Comparison of ENCODE assay signal across 19 cellular contexts in genomic region chr19:823565-824121, GRCh38. TPM values are rescaled to one million over a fixed set of nuclear protein-coding genes. Genes with fewer than 3 reads are reported as not detected.
A peak's percentile ranks its signal among the peaks of the same experiment; 100 is the strongest.
DNase-seq lines count a peak whose midpoint lies in the region; ATAC-seq, FAIRE-seq and TF ChIP-seq lines count a peak whose summit lies in the region.
"Had no signal": no experiment of that assay in that cellular context is flagged by ENCODE, and none has a peak within 500 bp of the region (broad histone marks: within the 10 kb centered on the region; RNA-seq: fewer than 3 reads in every experiment).

No MANE protein-coding gene starts in this region.

- no peaks in the 10 kb centered on the region for H3K9me3 Mint-ChIP-seq in natural killer cell treated with Interleukin-12 subunit alpha and Interleukin-12 subunit beta and Interleukin-15 and Interleukin-18, amount 100 ng/mL, for 72 hours
- no peaks in the 10 kb centered on the region for H3K9me3 Mint-ChIP-seq in natural killer cell

- peak overlapping the region; percentile 90 for H3K27ac ChIP-seq in Panc1 (ENCODE audit: low read length)
- no peak overlapping the region for H3K27ac ChIP-seq in kidney (ENCODE audit: low read depth in 2 of 2, low read length in 2 of 2)
- H3K27ac ChIP-seq: epithelial cell of prostate, left ventricle myocardium inferior, RWPE1, tibial nerve had no signal

- H3K4me1 Mint-ChIP-seq in natural killer cell treated with Interleukin-12 subunit alpha and Interleukin-12 subunit beta and Interleukin-15 and Interleukin-18, amount 100 ng/mL, for 72 hours (ENCODE audit: low read depth in 2 of 2) = no peaks in the 10 kb centered on the region
- no peaks in the 10 kb centered on the region for H3K4me1 Mint-ChIP-seq in natural killer cell

- POLR2A ChIA-PET in Panc1 (lab: Charles Lee) = no interaction called here

- peak; percentile 39 for DNase-seq in natural killer cell treated with Interleukin-12 subunit alpha and Interleukin-12 subunit beta and Interleukin-15 and Interleukin-18, amount 100 ng/mL, for 72 hours (ENCODE audit: low spot score)
- no peak for DNase-seq in natural killer cell
- DNase-seq in Panc1 (ENCODE audit: low read depth, low spot score) = no peak
- no peak for DNase-seq in left lobe of liver (ENCODE audit: low spot score)
- no peak for DNase-seq in NCI-H524 treated with DMSO at 0.1 percent for 48 hours (lab: John Stamatoyannopoulos, UW)
- DNase-seq in kidney = no peak
- DNase-seq: cerebellar nuclear complex, head of caudate nucleus, left ventricle myocardium inferior, NCI-H1048 had no signal

- intact Hi-C loops in natural killer cell (cut with micrococcal nuclease) = no loop called here
- intact Hi-C loops in Panc1 (cut with micrococcal nuclease; ENCODE audit: unreplicated experiment) = no loop called here
- intact Hi-C loops in kidney (cut with DNase I) = no loop called here

- TF ChIP-seq CTCF in natural killer cell (IDR thresholded peaks at IDR 0.05) (no peak), Panc1 (IDR thresholded peaks at IDR 0.05) (no peak), kidney (IDR thresholded peaks at IDR 0.05; ENCODE audit: borderline replicate concordance, extremely low read depth, insufficient read depth) (no peak)

- no peaks in the 10 kb centered on the region for H3K36me3 Mint-ChIP-seq in natural killer cell treated with Interleukin-12 subunit alpha and Interleukin-12 subunit beta and Interleukin-15 and Interleukin-18, amount 100 ng/mL, for 72 hours
- H3K36me3 Mint-ChIP-seq in natural killer cell = no peaks in the 10 kb centered on the region
- H3K36me3 Mint-ChIP-seq: activated naive CD8-positive, alpha-beta T cell had no signal

- peaks cover 0 to 8% of the 10 kb centered on the region in 2 donors for H3K27me3 Mint-ChIP-seq in natural killer cell treated with Interleukin-12 subunit alpha and Interleukin-12 subunit beta and Interleukin-15 and Interleukin-18, amount 100 ng/mL, for 72 hours
- H3K27me3 Mint-ChIP-seq in natural killer cell (ENCODE audit: low read depth in 2 of 2) = peaks cover 6 to 10% of the 10 kb centered on the region in 2 donors
- H3K27me3 Mint-ChIP-seq: activated naive CD8-positive, alpha-beta T cell had no signal

- in situ Hi-C loops in Panc1 (cut with HindIII; ENCODE audit: low pct_unique_long_range_greater_than_20kb, low sequenced_read_pairs) = no loop called here

- H3K4me3 ChIP-seq in Panc1 (ENCODE audit: low read depth in 2 of 2, low read length in 2 of 2) (peak overlapping the region in 1 of 2 experiments; percentile 15; a peak in 1 of 4 replicates), kidney (ENCODE audit: low read length in 2 of 2) (no peak overlapping the region)
- H3K4me3 ChIP-seq: left ventricle myocardium inferior, tibial nerve had no signal

- CTCF ChIA-PET in Panc1 (lab: Charles Lee) = no interaction called here

- H3K9me3 ChIP-seq in Panc1 (ENCODE audit: control insufficient read depth, insufficient read depth, low read depth, low read length) (no peaks in the 10 kb centered on the region), kidney (ENCODE audit: control insufficient read depth in 1 of 2, low read length in 2 of 2) (no peaks in the 10 kb centered on the region)
- H3K9me3 ChIP-seq: left ventricle myocardium inferior, tibial nerve had no signal

- H3K36me3 ChIP-seq in Panc1 (ENCODE audit: control insufficient read depth, insufficient read depth, low read length) (no peaks in the 10 kb centered on the region), kidney (ENCODE audit: control insufficient read depth in 1 of 2, insufficient read depth in 2 of 2, low read length in 2 of 2) (no peaks in the 10 kb centered on the region)
- H3K36me3 ChIP-seq: left ventricle myocardium inferior, tibial nerve had no signal

- no peak for FAIRE-seq in kidney (lab: Jason Lieb, UNC)
- FAIRE-seq: GM12891 had no signal

- peaks cover 10% of the 10 kb centered on the region for H3K4me1 ChIP-seq in Panc1 (ENCODE audit: control insufficient read depth, insufficient read depth, low read length)
- no peaks in the 10 kb centered on the region for H3K4me1 ChIP-seq in kidney (ENCODE audit: control insufficient read depth in 1 of 2, insufficient read depth in 1 of 2, low read depth in 1 of 2, low read length in 2 of 2)

- no peak overlapping the region for H3K9ac ChIP-seq in kidney (ENCODE audit: low read length in 2 of 2)

- H3K27ac Mint-ChIP-seq in natural killer cell treated with Interleukin-12 subunit alpha and Interleukin-12 subunit beta and Interleukin-15 and Interleukin-18, amount 100 ng/mL, for 72 hours = no peak overlapping the region
- no peak overlapping the region for H3K27ac Mint-ChIP-seq in natural killer cell
- H3K27ac Mint-ChIP-seq: activated naive CD8-positive, alpha-beta T cell had no signal

- H3K4me3 Mint-ChIP-seq in natural killer cell treated with Interleukin-12 subunit alpha and Interleukin-12 subunit beta and Interleukin-15 and Interleukin-18, amount 100 ng/mL, for 72 hours = no peak overlapping the region
- no peak overlapping the region for H3K4me3 Mint-ChIP-seq in natural killer cell

- TSS peak; percentile 97 for BruUV-seq in Panc1 (replicated peaks; lab: Mats Ljungman, UMichigan)

- no peaks in the 10 kb centered on the region for H3K27me3 ChIP-seq in Panc1 (ENCODE audit: control insufficient read depth, insufficient read depth, low read length)

- ATAC-seq in natural killer cell treated with Interleukin-12 subunit alpha and Interleukin-12 subunit beta and Interleukin-15 and Interleukin-18, amount 100 ng/mL, for 72 hours = no peak
- ATAC-seq in natural killer cell = no peak
- ATAC-seq in Panc1 = peak; percentile 79
- ATAC-seq in left lobe of liver = peak; percentile 34
- no peak for ATAC-seq in SK-N-SH treated with all-trans-retinoic acid at 6 μM for 48 hours
- ATAC-seq in GM19395 (IDR thresholded peaks at IDR 0.05; ENCODE audit: unreplicated experiment) = no peak

TF ChIP-seq in SK-N-SH treated with all-trans-retinoic acid at 6 μM for 48 hours, 23 proteins besides CTCF, POLR2A, EP300 and RAD21 (continues in another document):
- no peak for TF ChIP-seq ZNF70 (CRISPR knock-in tag; IDR thresholded peaks at IDR 0.05)
- TF ChIP-seq TOX (CRISPR knock-in tag; IDR thresholded peaks at IDR 0.05; ENCODE audit: borderline replicate concordance) = no peak
- TF ChIP-seq, protein P1, sequence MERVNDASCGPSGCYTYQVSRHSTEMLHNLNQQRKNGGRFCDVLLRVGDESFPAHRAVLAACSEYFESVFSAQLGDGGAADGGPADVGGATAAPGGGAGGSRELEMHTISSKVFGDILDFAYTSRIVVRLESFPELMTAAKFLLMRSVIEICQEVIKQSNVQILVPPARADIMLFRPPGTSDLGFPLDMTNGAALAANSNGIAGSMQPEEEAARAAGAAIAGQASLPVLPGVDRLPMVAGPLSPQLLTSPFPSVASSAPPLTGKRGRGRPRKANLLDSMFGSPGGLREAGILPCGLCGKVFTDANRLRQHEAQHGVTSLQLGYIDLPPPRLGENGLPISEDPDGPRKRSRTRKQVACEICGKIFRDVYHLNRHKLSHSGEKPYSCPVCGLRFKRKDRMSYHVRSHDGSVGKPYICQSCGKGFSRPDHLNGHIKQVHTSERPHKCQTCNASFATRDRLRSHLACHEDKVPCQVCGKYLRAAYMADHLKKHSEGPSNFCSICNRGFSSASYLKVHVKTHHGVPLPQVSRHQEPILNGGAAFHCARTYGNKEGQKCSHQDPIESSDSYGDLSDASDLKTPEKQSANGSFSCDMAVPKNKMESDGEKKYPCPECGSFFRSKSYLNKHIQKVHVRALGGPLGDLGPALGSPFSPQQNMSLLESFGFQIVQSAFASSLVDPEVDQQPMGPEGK (CRISPR knock-in tag; IDR thresholded peaks at IDR 0.05; ENCODE audit: borderline replicate concordance) = no peak
- no peak for TF ChIP-seq ZNF565 (CRISPR knock-in tag; conservative IDR thresholded peaks at IDR 0.05; ENCODE audit: low read depth)

RNA-seq across cellular contexts. Expression of gene PLPPR3, which starts 1.9 kb away (rescaled TPM):
- not detected for total RNA-seq in natural killer cell treated with Interleukin-12 subunit alpha and Interleukin-12 subunit beta and Interleukin-15 and Interleukin-18, amount 100 ng/mL, for 72 hours
- not detected for total RNA-seq in natural killer cell
- 63.7 TPM for total RNA-seq in Panc1 (2021; ENCODE audit: unreplicated experiment)
- 123 TPM for polyA plus RNA-seq in Panc1 (2012; ENCODE audit: insufficient read length)
- total RNA-seq in left lobe of liver = not detected
- total RNA-seq in kidney = not detected
- polyA plus RNA-seq in kidney (ENCODE audit: insufficient read depth, low read depth, low replicate concordance) = not detected
- total RNA-seq: left ventricle myocardium inferior, omental fat pad, tibial nerve had no signal

RNA-seq across cellular contexts. Expression of gene AZU1, which starts 4.0 kb away (rescaled TPM):
- total RNA-seq in natural killer cell treated with Interleukin-12 subunit alpha and Interleukin-12 subunit beta and Interleukin-15 and Interleukin-18, amount 100 ng/mL, for 72 hours = under 1 TPM; 0.25 to 0.36 TPM
- total RNA-seq in natural killer cell (1 to 10 TPM in 2 of 3 donors, under 1 TPM in 1; 0.87 to 2.5 (median 1.8) TPM), Panc1 (2021; ENCODE audit: unreplicated experiment) (5.8 TPM), left lobe of liver (0.60 TPM), kidney (0.50 TPM)
- 5.9 TPM for polyA plus RNA-seq in Panc1 (2012; ENCODE audit: insufficient read length)
- not detected for polyA plus RNA-seq in kidney (ENCODE audit: insufficient read depth, low read depth, low replicate concordance)
- total RNA-seq: left ventricle myocardium inferior had no signal

RNA-seq across cellular contexts. Expression of gene PRTN3, which starts 17.2 kb away (rescaled TPM):
- not detected for total RNA-seq in natural killer cell treated with Interleukin-12 subunit alpha and Interleukin-12 subunit beta and Interleukin-15 and Interleukin-18, amount 100 ng/mL, for 72 hours
- under 1 TPM in 2 of 3 donors, not detected in 1; 0.36 to 0.73 TPM for total RNA-seq in natural killer cell
- total RNA-seq in Panc1 (2021; ENCODE audit: unreplicated experiment) = 1.5 TPM
- polyA plus RNA-seq in Panc1 (2012; ENCODE audit: insufficient read length) = 2.6 TPM
- 0.23 TPM for total RNA-seq in left lobe of liver
- not detected for total RNA-seq in kidney
- not detected for polyA plus RNA-seq in kidney (ENCODE audit: insufficient read depth, low read depth, low replicate concordance)
- total RNA-seq: left ventricle myocardium inferior, omental fat pad, tibial nerve had no signal

RNA-seq across cellular contexts. Expression of gene PTBP1, which starts 26.4 kb away (rescaled TPM):
- 100 to 1,000 TPM; 604 to 619 TPM for total RNA-seq in natural killer cell treated with Interleukin-12 subunit alpha and Interleukin-12 subunit beta and Interleukin-15 and Interleukin-18, amount 100 ng/mL, for 72 hours
- total RNA-seq in natural killer cell (100 to 1,000 TPM; 302 to 350 (median 345) TPM), Panc1 (2021; ENCODE audit: unreplicated experiment) (515 TPM), left lobe of liver (115 TPM), kidney (339 TPM)
- 590 TPM for polyA plus RNA-seq in Panc1 (2012; ENCODE audit: insufficient read length)
- 102 TPM for polyA plus RNA-seq in kidney (ENCODE audit: insufficient read depth, low read depth, low replicate concordance)

RNA-seq across cellular contexts. Expression of gene ELANE, which starts 28.5 kb away (rescaled TPM):
- total RNA-seq in natural killer cell treated with Interleukin-12 subunit alpha and Interleukin-12 subunit beta and Interleukin-15 and Interleukin-18, amount 100 ng/mL, for 72 hours = not detected
- total RNA-seq in natural killer cell = 1 to 10 TPM in 2 of 3 donors, not detected in 1; 1.7 to 1.8 TPM
- total RNA-seq in Panc1 (2021; ENCODE audit: unreplicated experiment) = 0.57 TPM
- 0.40 TPM for polyA plus RNA-seq in Panc1 (2012; ENCODE audit: insufficient read length)
- 0.58 TPM for total RNA-seq in left lobe of liver
- 0.85 TPM for total RNA-seq in kidney
- not detected for polyA plus RNA-seq in kidney (ENCODE audit: insufficient read depth, low read depth, low replicate concordance)
- total RNA-seq: NCI-H460 had no signal

Comparison
In these comparisons a context has a peak if more than half of its experiments do, and no peak if none do; other contexts are left out.
1. ATAC-seq: peak in Panc1 (single experiment) and left lobe of liver (single experiment); none in natural killer cell treated with Interleukin-12 subunit alpha and Interleukin-12 subunit beta and Interleukin-15 and Interleukin-18, amount 100 ng/mL, for 72 hours (0 of 2), natural killer cell (0 of 3), SK-N-SH treated with all-trans-retinoic acid at 6 μM for 48 hours (single experiment) and GM19395 (single experiment).
2. RNA of gene PLPPR3, which starts 1.9 kb away (total RNA-seq): 63.7 TPM in Panc1 (single experiment); not detected in kidney (single experiment), not detected in natural killer cell, not detected in natural killer cell treated with Interleukin-12 subunit alpha and Interleukin-12 subunit beta and Interleukin-15 and Interleukin-18, amount 100 ng/mL, for 72 hours and not detected in left lobe of liver (single experiment); every median in the first group is over 10 times any median in the second.